In genomic region chr18:48566588-48566987, GRCh38 we compare ENCODE assay signal across 1 cellular context.
TF ChIP-seq lines count a peak whose summit lies in the region.

No MANE protein-coding gene starts in this region.

TF ChIP-seq in HepG2, 621 proteins besides CTCF, POLR2A, EP300 and RAD21:
- no peak for TF ChIP-seq CC2D1A (CRISPR knock-in tag; IDR thresholded peaks at IDR 0.05)
- TF ChIP-seq FOXP1 (IDR thresholded peaks at IDR 0.05), result no peak
- no peak for TF ChIP-seq FOXP1 (CRISPR knock-in tag; IDR thresholded peaks at IDR 0.05)
- TF ChIP-seq SNRNP70 (IDR thresholded peaks at IDR 0.05; ENCODE audit: low read depth, low read length), result no peak
- peak; percentile 79 for TF ChIP-seq MAFG (CRISPR knock-in tag; IDR thresholded peaks at IDR 0.05)
- TF ChIP-seq FOXM1 (CRISPR knock-in tag; IDR thresholded peaks at IDR 0.05), result no peak
- no peak for TF ChIP-seq CBFB (CRISPR knock-in tag; IDR thresholded peaks at IDR 0.05)
- no peak for TF ChIP-seq PCBP2 (optimal IDR thresholded peaks at IDR 0.05; ENCODE audit: low read depth, low read length, poor library complexity, severe bottlenecking)
- TF ChIP-seq NFE2L2 (IDR thresholded peaks at IDR 0.05; ENCODE audit: low read length), result peak; percentile 92
- TF ChIP-seq MAFK (conservative IDR thresholded peaks at IDR 0.05 in 1 of 2, IDR thresholded peaks at IDR 0.05 in 1 of 2; ENCODE audit: low read length in 2 of 2), result peak; percentile 97 to 98
- no peak for TF ChIP-seq GZF1 (CRISPR knock-in tag; IDR thresholded peaks at IDR 0.05)
- TF ChIP-seq MTF2 (CRISPR knock-in tag; IDR thresholded peaks at IDR 0.05; ENCODE audit: borderline replicate concordance), result no peak
- no peak for TF ChIP-seq ZNF274 (CRISPR knock-in tag; IDR thresholded peaks at IDR 0.05)
- peak; percentile 97 for TF ChIP-seq MAFF (IDR thresholded peaks at IDR 0.05; ENCODE audit: low read depth, low read length)
TF ChIP-seq in HepG2: peak in this region for 4.
